In the genomic region with DNA sequence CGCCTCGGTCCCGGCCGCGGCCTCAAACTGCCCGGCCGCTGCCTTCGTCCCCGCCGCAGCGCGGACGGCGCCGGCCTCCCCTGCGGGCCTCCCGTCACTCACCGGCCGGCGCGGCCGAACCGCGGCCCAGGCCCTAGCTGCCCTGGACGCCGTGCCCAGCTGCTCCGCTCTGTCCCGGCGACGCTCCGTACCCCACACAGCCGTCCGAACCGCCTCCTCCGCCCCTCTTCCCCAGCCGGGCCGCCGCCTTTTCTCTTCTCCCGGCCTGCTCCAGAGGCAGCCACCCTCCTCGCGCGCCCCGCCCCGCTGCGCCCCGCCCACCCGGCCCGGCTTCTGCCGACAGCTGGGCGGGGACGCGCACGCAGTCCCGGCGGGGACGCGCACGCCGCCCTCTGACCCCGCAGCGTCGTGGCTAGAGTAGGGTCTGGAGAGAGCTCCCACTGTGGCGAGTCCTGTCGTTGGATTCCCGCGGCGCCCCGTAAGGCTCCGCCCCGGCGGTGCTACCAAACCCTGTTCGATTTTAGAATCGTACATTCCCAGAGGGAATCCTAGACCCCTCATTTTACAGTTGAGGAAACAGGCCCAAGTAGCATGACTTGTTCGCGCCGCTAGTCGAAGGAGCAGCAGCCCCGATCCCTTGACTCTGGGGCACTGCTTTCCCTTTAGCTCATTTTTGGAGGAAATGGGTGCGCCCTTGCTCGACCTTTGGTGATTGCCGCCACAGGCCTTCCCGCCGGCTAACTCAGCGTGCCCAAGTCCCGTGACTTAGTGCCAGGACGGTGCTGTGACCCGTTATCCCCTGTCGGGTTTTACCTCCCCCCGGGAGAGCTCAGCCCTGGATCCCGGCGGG, we compare ENCODE assay signal across 1 cellular context.
A peak's percentile ranks its signal among the peaks of the same experiment; 100 is the strongest.
TF ChIP-seq lines count a peak whose summit lies in the region.

A gene with protein sequence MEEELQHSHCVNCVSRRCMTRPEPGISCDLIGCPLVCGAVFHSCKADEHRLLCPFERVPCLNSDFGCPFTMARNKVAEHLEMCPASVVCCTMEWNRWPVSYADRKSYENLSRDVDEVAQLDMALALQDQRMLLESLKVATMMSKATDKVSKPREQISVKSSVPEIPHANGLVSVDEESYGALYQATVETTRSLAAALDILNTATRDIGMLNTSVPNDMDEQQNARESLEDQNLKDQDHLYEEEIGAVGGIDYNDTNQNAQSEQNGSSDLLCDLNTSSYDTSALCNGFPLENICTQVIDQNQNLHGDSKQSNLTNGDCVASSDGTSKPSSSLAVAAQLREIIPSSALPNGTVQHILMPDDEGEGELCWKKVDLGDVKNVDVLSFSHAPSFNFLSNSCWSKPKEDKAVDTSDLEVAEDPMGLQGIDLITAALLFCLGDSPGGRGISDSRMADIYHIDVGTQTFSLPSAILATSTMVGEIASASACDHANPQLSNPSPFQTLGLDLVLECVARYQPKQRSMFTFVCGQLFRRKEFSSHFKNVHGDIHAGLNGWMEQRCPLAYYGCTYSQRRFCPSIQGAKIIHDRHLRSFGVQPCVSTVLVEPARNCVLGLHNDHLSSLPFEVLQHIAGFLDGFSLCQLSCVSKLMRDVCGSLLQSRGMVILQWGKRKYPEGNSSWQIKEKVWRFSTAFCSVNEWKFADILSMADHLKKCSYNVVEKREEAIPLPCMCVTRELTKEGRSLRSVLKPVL (minus strand): TSS at position 295 of the 850 bp plus-strand sequence. CDS start 8,390 bp downstream, outside the sequence.

TF ChIP-seq in Ishikawa, 13 proteins besides CTCF, POLR2A, EP300 and RAD21 (continued from another document):
- TF ChIP-seq, protein P1, sequence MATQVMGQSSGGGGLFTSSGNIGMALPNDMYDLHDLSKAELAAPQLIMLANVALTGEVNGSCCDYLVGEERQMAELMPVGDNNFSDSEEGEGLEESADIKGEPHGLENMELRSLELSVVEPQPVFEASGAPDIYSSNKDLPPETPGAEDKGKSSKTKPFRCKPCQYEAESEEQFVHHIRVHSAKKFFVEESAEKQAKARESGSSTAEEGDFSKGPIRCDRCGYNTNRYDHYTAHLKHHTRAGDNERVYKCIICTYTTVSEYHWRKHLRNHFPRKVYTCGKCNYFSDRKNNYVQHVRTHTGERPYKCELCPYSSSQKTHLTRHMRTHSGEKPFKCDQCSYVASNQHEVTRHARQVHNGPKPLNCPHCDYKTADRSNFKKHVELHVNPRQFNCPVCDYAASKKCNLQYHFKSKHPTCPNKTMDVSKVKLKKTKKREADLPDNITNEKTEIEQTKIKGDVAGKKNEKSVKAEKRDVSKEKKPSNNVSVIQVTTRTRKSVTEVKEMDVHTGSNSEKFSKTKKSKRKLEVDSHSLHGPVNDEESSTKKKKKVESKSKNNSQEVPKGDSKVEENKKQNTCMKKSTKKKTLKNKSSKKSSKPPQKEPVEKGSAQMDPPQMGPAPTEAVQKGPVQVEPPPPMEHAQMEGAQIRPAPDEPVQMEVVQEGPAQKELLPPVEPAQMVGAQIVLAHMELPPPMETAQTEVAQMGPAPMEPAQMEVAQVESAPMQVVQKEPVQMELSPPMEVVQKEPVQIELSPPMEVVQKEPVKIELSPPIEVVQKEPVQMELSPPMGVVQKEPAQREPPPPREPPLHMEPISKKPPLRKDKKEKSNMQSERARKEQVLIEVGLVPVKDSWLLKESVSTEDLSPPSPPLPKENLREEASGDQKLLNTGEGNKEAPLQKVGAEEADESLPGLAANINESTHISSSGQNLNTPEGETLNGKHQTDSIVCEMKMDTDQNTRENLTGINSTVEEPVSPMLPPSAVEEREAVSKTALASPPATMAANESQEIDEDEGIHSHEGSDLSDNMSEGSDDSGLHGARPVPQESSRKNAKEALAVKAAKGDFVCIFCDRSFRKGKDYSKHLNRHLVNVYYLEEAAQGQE (IDR thresholded peaks at IDR 0.05; ENCODE audit: low read depth), result no peak
- TF ChIP-seq TCF12 (IDR thresholded peaks at IDR 0.05; ENCODE audit: low read depth) (peak; percentile 13; the same call in 1 of the 2 replicates), TEAD4 (IDR thresholded peaks at IDR 0.05) (no peak), ZBTB7A (IDR thresholded peaks at IDR 0.05; ENCODE audit: low read depth) (no peak; the same call in 1 of the 2 replicates), CREB1 (IDR thresholded peaks at IDR 0.05; ENCODE audit: low read depth) (0 out of 2 replicates have a peak, but pooled peaks have one; percentile 20), TAF1 (IDR thresholded peaks at IDR 0.05; ENCODE audit: low read depth) (peak; percentile 70), NFIC (IDR thresholded peaks at IDR 0.05) (no peak), FOXM1 (IDR thresholded peaks at IDR 0.05; ENCODE audit: borderline replicate concordance, low read depth) (no peak), CEBPB (IDR thresholded peaks at IDR 0.05) (no peak)
